26 cellular contexts compared by ENCODE assay signal in the genomic region with DNA sequence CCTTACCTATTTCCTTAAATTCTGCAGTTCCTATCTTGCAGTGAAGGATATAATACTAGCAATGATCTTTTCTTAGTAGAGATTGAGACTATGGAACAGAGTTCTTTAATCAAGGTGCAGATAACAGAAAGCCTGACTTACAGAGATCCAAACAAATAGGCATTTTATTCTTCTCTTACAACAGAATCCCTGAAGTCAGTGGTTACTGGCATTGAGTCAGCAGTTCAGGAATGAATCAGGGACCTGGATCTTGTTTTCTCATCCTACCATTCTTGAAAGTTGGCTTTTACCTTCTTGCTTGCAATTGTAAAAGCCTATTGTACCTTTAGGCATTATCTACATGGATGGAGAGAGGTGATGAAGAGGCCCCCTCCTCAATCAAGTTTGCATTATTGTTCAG. TPM values are rescaled to one million over a fixed set of nuclear protein-coding genes. Genes with fewer than 3 reads are reported as not detected.
DNase-seq lines count a peak whose midpoint lies in the region; TF ChIP-seq lines count a peak whose summit lies in the region.
"Had no signal": no experiment of that assay in that cellular context is flagged by ENCODE, and none has a peak within 500 bp of the region (broad histone marks: within the 10 kb centered on the region; RNA-seq: fewer than 3 reads in every experiment).

No MANE protein-coding gene starts in this region.

- CTCF ChIA-PET in mammary epithelial cell (lab: Charles Lee; ENCODE audit: low non-redundant PET), result no interaction called here
- CTCF ChIA-PET in Caco-2 (lab: Charles Lee), result no interaction called here

- H3K4me1 ChIP-seq in mammary epithelial cell (ENCODE audit: insufficient read depth, low read length) (no peaks in the 10 kb centered on the region), Caco-2 (no peaks in the 10 kb centered on the region), H9 (ENCODE audit: insufficient read depth, low read length) (no peaks in the 10 kb centered on the region)
- H3K4me1 ChIP-seq: adrenal gland, spleen, suprapubic skin, uterus had no signal

- no peak overlapping the region for H4K91ac ChIP-seq in H9 (ENCODE audit: insufficient read length, low read depth, low read length)

- H3K23ac ChIP-seq in H9 (ENCODE audit: insufficient read length, low read depth, low read length), result no peak overlapping the region

- no peaks in the 10 kb centered on the region for H3K79me1 ChIP-seq in H9 (ENCODE audit: insufficient read depth, low read depth, low read length, poor library complexity, severe bottlenecking)

- intact Hi-C loops in mammary epithelial cell (cut with micrococcal nuclease), result no loop called here
- intact Hi-C loops in Caco-2 (cut with micrococcal nuclease; ENCODE audit: unreplicated experiment), result no loop called here

- H3K9ac ChIP-seq in mammary epithelial cell (ENCODE audit: insufficient read depth, low read length) (no peak overlapping the region), H9 (ENCODE audit: extremely low read depth, insufficient read length, low read length) (no peak overlapping the region)
- H3K9ac ChIP-seq: SK-N-SH had no signal

- H3K36me3 ChIP-seq in mammary epithelial cell (ENCODE audit: insufficient read depth, low read length) (no peaks in the 10 kb centered on the region), Caco-2 (ENCODE audit: control insufficient read depth, insufficient read depth, low read length) (no peaks in the 10 kb centered on the region)
- H3K36me3 ChIP-seq: adrenal gland, spleen, suprapubic skin, uterus had no signal

- peaks cover 8% of the 10 kb centered on the region for H3K4me1 Mint-ChIP-seq in HFFc6 (ENCODE audit: low read depth)
- H3K4me1 Mint-ChIP-seq in Caco-2 (ENCODE audit: low read depth, unreplicated experiment), result no peaks in the 10 kb centered on the region
- H3K4me1 Mint-ChIP-seq in H9, result no peaks in the 10 kb centered on the region
- H3K4me1 Mint-ChIP-seq: CD14-positive monocyte; stimulated activated effector memory CD8-positive, alpha-beta T cell treated with anti-CD3 and anti-CD28 coated beads, Interleukin-12 subunit alpha, Interleukin-12 subunit beta, amount 100 ng/mL, for 72 hours had no signal

- no peaks in the 10 kb centered on the region for H3K23me2 ChIP-seq in H9 (ENCODE audit: insufficient read length, low read depth, low read length, poor library complexity, severe bottlenecking)

- no peak overlapping the region for H4K5ac ChIP-seq in H9 (ENCODE audit: insufficient read length, low read depth, low read length)

- no peak overlapping the region for H2BK20ac ChIP-seq in H9 (ENCODE audit: low read depth, low read length, poor library complexity, severe bottlenecking)

- H3K79me2 ChIP-seq in mammary epithelial cell (ENCODE audit: insufficient read depth, low read length) (no peaks in the 10 kb centered on the region), H9 (ENCODE audit: insufficient read depth, low read length) (no peaks in the 10 kb centered on the region)

- no peak overlapping the region for H3T11ph ChIP-seq in H9 (ENCODE audit: low read length)

- dilution Hi-C loops in mammary epithelial cell (cut with HindIII; ENCODE audit: low sequenced_read_pairs), result no loop called here

- no peak overlapping the region for H3K4ac ChIP-seq in H9 (ENCODE audit: low read depth, low read length)

- H3K56ac ChIP-seq in H9 (ENCODE audit: insufficient read length, low read depth, low read length), result no peak overlapping the region

- no peak overlapping the region for H3K27ac ChIP-seq in mammary epithelial cell (ENCODE audit: insufficient read depth, low read depth, low read length)
- no peak overlapping the region for H3K27ac ChIP-seq in H9 (ENCODE audit: insufficient read length, low read depth, low read length)
- H3K27ac ChIP-seq: adrenal gland, spleen, suprapubic skin, uterus had no signal

- H3K4me2 ChIP-seq in mammary epithelial cell (ENCODE audit: insufficient read depth, low read depth, low read length), result no peak overlapping the region
- H3K4me2 ChIP-seq in H9 (ENCODE audit: insufficient read depth, insufficient read length, low read length), result no peak overlapping the region
- H3K4me2 ChIP-seq: SK-N-SH had no signal

- no peak overlapping the region for H2AK5ac ChIP-seq in H9 (ENCODE audit: insufficient read length, low read length)

- H3K36me3 Mint-ChIP-seq in HFFc6 (ENCODE audit: low read depth) (no peaks in the 10 kb centered on the region), Caco-2 (ENCODE audit: insufficient read depth, unreplicated experiment) (no peaks in the 10 kb centered on the region), H9 (ENCODE audit: insufficient read depth in 1 of 3, low read depth in 3 of 3) (no peaks in the 10 kb centered on the region)
- H3K36me3 Mint-ChIP-seq: CD14-positive monocyte; stimulated activated effector memory CD8-positive, alpha-beta T cell treated with anti-CD3 and anti-CD28 coated beads, Interleukin-12 subunit alpha, Interleukin-12 subunit beta, amount 100 ng/mL, for 72 hours had no signal

- TF ChIP-seq CTCF in AG10803 (conservative IDR thresholded peaks at IDR 0.05; ENCODE audit: low read length) (no peak), HFFc6 (IDR thresholded peaks at IDR 0.05) (no peak), mammary epithelial cell (conservative IDR thresholded peaks at IDR 0.05 in 1 of 2, IDR thresholded peaks at IDR 0.05 in 1 of 2; ENCODE audit: extremely low read depth in 1 of 2, insufficient read depth in 1 of 2, low read depth in 1 of 2, low read length in 2 of 2) (no peak), Caco-2 (IDR thresholded peaks at IDR 0.05; ENCODE audit: insufficient read depth in 1 of 2, low read depth in 1 of 2, low read length in 1 of 2, severe bottlenecking in 1 of 2, unreplicated experiment in 1 of 2) (no peak), H9 (conservative IDR thresholded peaks at IDR 0.05) (no peak)

- H4K20me1 ChIP-seq in mammary epithelial cell (ENCODE audit: insufficient read depth, low read length) (no peaks in the 10 kb centered on the region), H9 (ENCODE audit: control insufficient read depth, insufficient read depth, insufficient read length) (no peaks in the 10 kb centered on the region)

- no peak overlapping the region for H3K14ac ChIP-seq in H9 (ENCODE audit: insufficient read depth, low read length)

- no peak overlapping the region for H4K8ac ChIP-seq in H9 (replicated peaks; ENCODE audit: insufficient read length, low read depth, low read length)

- BruUV-seq in mammary epithelial cell (replicated peaks; lab: Mats Ljungman, UMichigan), result no TSS peak
- BruUV-seq in Caco-2 (replicated peaks; lab: Mats Ljungman, UMichigan), result no TSS peak

- H3K9me3 ChIP-seq in mammary epithelial cell (replicated peaks; ENCODE audit: insufficient read depth, low read length) (no peaks in the 10 kb centered on the region), Caco-2 (no peaks in the 10 kb centered on the region), H9 (ENCODE audit: control insufficient read depth, low read depth, low read length) (no peaks in the 10 kb centered on the region)
- H3K9me3 ChIP-seq: adrenal gland, SK-N-SH, suprapubic skin, uterus had no signal

- DNase-seq in AG10803 (ENCODE audit: low read depth) (peak; percentile 23), HFFc6 (peak; percentile 24), mammary epithelial cell (peak; percentile 34), kidney tubule cell (ENCODE audit: low spot score) (peak; percentile 8), occipital lobe (lab: John Stamatoyannopoulos, UW) (no peak), Caco-2 (no peak), GDM1 (lab: John Stamatoyannopoulos, UW) (no peak), H9 (no peak)
- DNase-seq: activated CD4-positive, alpha-beta T cell treated with anti-CD3 and anti-CD28 coated beads for 48 hours; activated naive CD4-positive, alpha-beta T cell; activated T-cell treated with anti-CD3 and anti-CD28 coated beads, Interleukin-2, amount 50 U/mL, for 4 hours; adrenal gland; caudate nucleus; head of caudate nucleus; mesendoderm; NCI-H1105 treated with DMSO at 0.1 percent for 48 hours; NCI-H2081; NCI-H82; SK-N-SH; spleen; stimulated activated CD4-positive, alpha-beta T cell treated with anti-CD3 and anti-CD28 coated beads, Interleukin-2, amount 100 ng/mL, for 48 hours; uterus had no signal

- POLR2A ChIA-PET in Caco-2 (lab: Charles Lee), result no interaction called here

- H2AFZ ChIP-seq in mammary epithelial cell (ENCODE audit: low read depth, low read length), result no peak overlapping the region
- H2AFZ ChIP-seq in H9 (ENCODE audit: low read length), result no peak overlapping the region

- in situ Hi-C loops in mammary epithelial cell (cut with MboI; ENCODE audit: low sequenced_read_pairs in 2 of 2), result no loop called here

- no peak overlapping the region for H2BK5ac ChIP-seq in H9 (ENCODE audit: insufficient read length, low read length)

- no peak overlapping the region for H3K27ac Mint-ChIP-seq in HFFc6
- no peak overlapping the region for H3K27ac Mint-ChIP-seq in Caco-2 (ENCODE audit: unreplicated experiment)
- no peak overlapping the region; a peak in 1 of 7 replicates for H3K27ac Mint-ChIP-seq in H9
- H3K27ac Mint-ChIP-seq: CD14-positive monocyte; dendritic cell treated with granulocyte-macrophage colony-stimulating factor and Interleukin-4, amounts not matched to agents 40 ng/mL and 50 ng/mL, for 4 days; stimulated activated effector memory CD8-positive, alpha-beta T cell treated with anti-CD3 and anti-CD28 coated beads, Interleukin-12 subunit alpha, Interleukin-12 subunit beta, amount 100 ng/mL, for 72 hours had no signal

- H3K27me3 ChIP-seq in mammary epithelial cell (ENCODE audit: insufficient read depth, low read length) (no peaks in the 10 kb centered on the region), Caco-2 (replicated peaks; ENCODE audit: control insufficient read depth, insufficient read depth, low read length) (no peaks in the 10 kb centered on the region), H9 (ENCODE audit: insufficient read depth, low read length) (no peaks in the 10 kb centered on the region)
- H3K27me3 ChIP-seq: adrenal gland, spleen, suprapubic skin, uterus had no signal

- H2BK12ac ChIP-seq in H9 (ENCODE audit: insufficient read length, low read depth, low read length), result no peak overlapping the region

- H3K4me3 Mint-ChIP-seq in HFFc6, result no peak overlapping the region
- no peak overlapping the region for H3K4me3 Mint-ChIP-seq in Caco-2 (ENCODE audit: unreplicated experiment)
- no peak overlapping the region for H3K4me3 Mint-ChIP-seq in H9
- H3K4me3 Mint-ChIP-seq: activated T-cell treated with anti-CD3 and anti-CD28 coated beads, Interleukin-2, amount 50 U/mL, for 4 hours; CD14-positive monocyte; dendritic cell treated with granulocyte-macrophage colony-stimulating factor and Interleukin-4, amounts not matched to agents 40 ng/mL and 50 ng/mL, for 4 days; stimulated activated effector memory CD8-positive, alpha-beta T cell treated with anti-CD3 and anti-CD28 coated beads, Interleukin-12 subunit alpha, Interleukin-12 subunit beta, amount 100 ng/mL, for 72 hours had no signal

- H3K9me3 Mint-ChIP-seq in HFFc6, result no peaks in the 10 kb centered on the region
- H3K9me3 Mint-ChIP-seq in Caco-2 (ENCODE audit: unreplicated experiment), result no peaks in the 10 kb centered on the region
- peaks cover 0 to 3% of the 10 kb centered on the region in 2 experiments; a peak in 2 of 5 replicates for H3K9me3 Mint-ChIP-seq in H9
- H3K9me3 Mint-ChIP-seq: dendritic cell treated with granulocyte-macrophage colony-stimulating factor and Interleukin-4, amounts not matched to agents 40 ng/mL and 50 ng/mL, for 4 days; stimulated activated effector memory CD8-positive, alpha-beta T cell treated with anti-CD3 and anti-CD28 coated beads, Interleukin-12 subunit alpha, Interleukin-12 subunit beta, amount 100 ng/mL, for 72 hours had no signal

- H2BK120ac ChIP-seq in H9 (ENCODE audit: low read depth, low read length, poor library complexity, severe bottlenecking), result no peak overlapping the region

- no peak overlapping the region for H2BK15ac ChIP-seq in H9 (ENCODE audit: low read depth, low read length)

- no peak overlapping the region for H3K18ac ChIP-seq in H9 (ENCODE audit: insufficient read length, low read depth, low read length)

- H3K4me3 ChIP-seq in AG10803 (ENCODE audit: low read length) (no peak overlapping the region), mammary epithelial cell (replicated peaks in 1 of 3; ENCODE audit: insufficient read depth in 1 of 3, low read depth in 2 of 3, low read length in 3 of 3) (no peak overlapping the region), Caco-2 (ENCODE audit: low read depth, low read length) (no peak overlapping the region)
- H3K4me3 ChIP-seq: adrenal gland, spleen, suprapubic skin, uterus had no signal

- H3K27me3 Mint-ChIP-seq in HFFc6 (ENCODE audit: insufficient read depth) (no peaks in the 10 kb centered on the region; the same call in 1 of the 2 replicates), Caco-2 (ENCODE audit: insufficient read depth, unreplicated experiment) (no peaks in the 10 kb centered on the region), H9 (ENCODE audit: low read depth) (no peaks in the 10 kb centered on the region)
- H3K27me3 Mint-ChIP-seq: dendritic cell treated with granulocyte-macrophage colony-stimulating factor and Interleukin-4, amounts not matched to agents 40 ng/mL and 50 ng/mL, for 4 days had no signal

RNA-seq across cellular contexts. Expression of gene TLE4, which starts 47.5 kb away (rescaled TPM):
- 100 to 1,000 TPM; 126 to 186 (median 139) TPM for total RNA-seq in HFFc6 (2021; fragmentation: NEBNext Ultra II Directional; extraction: Animal tissue kit (Norgen Biotek cat#: 25700))
- total RNA-seq in mammary epithelial cell (10 to 100 TPM; 32.8 to 38.4 TPM), occipital lobe (70.5 TPM), Caco-2 (2022) (8.1 and 9.2 TPM in 2 replicates), H9 (2021) (35.1 and 36.5 TPM in 2 replicates)
- 26.0 TPM for polyA plus RNA-seq in mammary epithelial cell
- 63.0 TPM for polyA minus RNA-seq in mammary epithelial cell

Comparison
In these comparisons a context has a peak if more than half of its experiments do, and no peak if none do; other contexts are left out.
1. DNase-seq: peak in AG10803 (single experiment), HFFc6 (single experiment), mammary epithelial cell (single experiment) and kidney tubule cell (single experiment); none in occipital lobe (single experiment), Caco-2 (0 of 2), GDM1 (single experiment) and H9 (single experiment).